In the genomic region with DNA sequence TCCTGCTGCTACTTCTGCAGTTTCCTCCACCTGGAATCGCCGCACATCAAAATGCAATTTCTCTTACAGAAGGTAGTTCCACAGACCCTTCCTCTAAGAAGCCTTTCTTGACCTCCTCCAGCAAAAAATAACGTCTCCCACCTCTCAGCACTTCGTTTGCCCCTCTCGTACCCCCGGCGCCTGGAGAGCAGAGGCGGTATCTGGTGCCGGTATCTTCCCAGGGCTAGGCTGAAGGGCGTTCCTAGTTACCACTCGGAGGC, we compare ENCODE assay signal across 9 cellular contexts. TPM values are rescaled to one million over a fixed set of nuclear protein-coding genes. Genes with fewer than 3 reads are reported as not detected.
DNase-seq lines count a peak whose midpoint lies in the region; ATAC-seq and TF ChIP-seq lines count a peak whose summit lies in the region.
"Had no signal": no experiment of that assay in that cellular context is flagged by ENCODE, and none has a peak within 500 bp of the region (broad histone marks: within the 10 kb centered on the region; RNA-seq: fewer than 3 reads in every experiment).

No MANE protein-coding gene starts in this region.

- H3K27ac Mint-ChIP-seq in Caco-2 (ENCODE audit: unreplicated experiment) (no peak overlapping the region), CD14-positive monocyte (peak overlapping the region in 2 of 7 donors; percentile 60 to 61)
- H3K27ac Mint-ChIP-seq: T-helper 17 cell had no signal

- TF ChIP-seq CTCF in Caco-2 (IDR thresholded peaks at IDR 0.05; ENCODE audit: insufficient read depth in 1 of 2, low read depth in 1 of 2, low read length in 1 of 2, severe bottlenecking in 1 of 2, unreplicated experiment in 1 of 2) (no peak), omental fat pad (IDR thresholded peaks at IDR 0.05) (no peak), CD14-positive monocyte (IDR thresholded peaks at IDR 0.05) (no peak)

- H3K27ac ChIP-seq in HUES48 (ENCODE audit: low read depth, low read length) = peak overlapping the region; percentile 16

- POLR2A ChIA-PET in Caco-2 (lab: Charles Lee) = interaction anchor here (0.6 to 1.5 kb wide), 17 partner anchors 11 to 340 kb away, joined by 3 to 27 read pairs (median 5); a partner anchor contains a TSS

- BruUV-seq in Caco-2 (replicated peaks; lab: Mats Ljungman, UMichigan) = TSS peak; percentile 62

- DNase-seq in Caco-2 (no peak), omental fat pad (ENCODE audit: low spot score) (no peak), CD14-positive monocyte (ENCODE audit: low spot score) (no peak), NK-92 (lab: John Stamatoyannopoulos, UW; ENCODE audit: unreplicated experiment) (no peak)

- H3K27me3 ChIP-seq in Caco-2 (replicated peaks; ENCODE audit: control insufficient read depth, insufficient read depth, low read length) (no peaks in the 10 kb centered on the region), HUES48 (ENCODE audit: control insufficient read depth, insufficient read depth, low read length) (no peaks in the 10 kb centered on the region), endocrine pancreas (ENCODE audit: control insufficient read depth, insufficient read depth, low read length) (no peaks in the 10 kb centered on the region)

- H3K27me3 Mint-ChIP-seq in Caco-2 (ENCODE audit: insufficient read depth, unreplicated experiment) = no peaks in the 10 kb centered on the region
- H3K27me3 Mint-ChIP-seq in CD14-positive monocyte (ENCODE audit: low read depth in 3 of 3) = peaks cover 0 to 2% (median 0%) of the 10 kb centered on the region in 3 donors
- H3K27me3 Mint-ChIP-seq: T-helper 17 cell had no signal

- intact Hi-C loops in Caco-2 (cut with micrococcal nuclease; ENCODE audit: unreplicated experiment) = no loop called here
- intact Hi-C loops in CD14-positive monocyte (cut with micrococcal nuclease) = no loop called here

- H3K9ac ChIP-seq in HUES48 (ENCODE audit: low read depth, low read length) (peak overlapping the region; percentile 39), endocrine pancreas (ENCODE audit: control insufficient read depth, insufficient read depth, low read length) (peak overlapping the region; percentile 79)

- no peaks in the 10 kb centered on the region for H3K9me3 ChIP-seq in Caco-2
- no peaks in the 10 kb centered on the region for H3K9me3 ChIP-seq in HUES48 (ENCODE audit: control insufficient read depth, insufficient read depth, low read length)
- no peaks in the 10 kb centered on the region for H3K9me3 ChIP-seq in endocrine pancreas (ENCODE audit: control insufficient read depth, low read length)

- H3K4me1 Mint-ChIP-seq in Caco-2 (ENCODE audit: low read depth, unreplicated experiment) (no peaks in the 10 kb centered on the region), CD14-positive monocyte (peaks cover 5% of the 10 kb centered on the region)

- ATAC-seq in omental fat pad (ENCODE audit: low FRiP score) = peak; percentile 12
- ATAC-seq in HG03565 (IDR thresholded peaks at IDR 0.05; ENCODE audit: unreplicated experiment) = no peak
- ATAC-seq in GM18519 (IDR thresholded peaks at IDR 0.05; ENCODE audit: low FRiP score, unreplicated experiment) = no peak

- H3K4me3 ChIP-seq in Caco-2 (ENCODE audit: low read depth, low read length) = peak overlapping the region; percentile 67
- H3K4me3 ChIP-seq in HUES48 (ENCODE audit: low read depth, low read length) = peak overlapping the region; percentile 77
- H3K4me3 ChIP-seq in endocrine pancreas (ENCODE audit: control insufficient read depth, insufficient read depth, low read length) = no peak overlapping the region

- H3K4me1 ChIP-seq in Caco-2 (peaks cover 16% of the 10 kb centered on the region), HUES48 (ENCODE audit: control insufficient read depth, insufficient read depth, low read length) (peaks cover 5% of the 10 kb centered on the region; the same call in 1 of the 2 replicates), endocrine pancreas (ENCODE audit: control insufficient read depth, insufficient read depth, low read length) (no peaks in the 10 kb centered on the region)

- CTCF ChIA-PET in Caco-2 (lab: Charles Lee) = interaction anchor here (0.6 to 2.0 kb wide), 44 partner anchors 9 to 338 kb away, joined by 3 to 49 read pairs (median 5); a partner anchor contains a TSS

- H3K9me3 Mint-ChIP-seq in Caco-2 (ENCODE audit: unreplicated experiment) (no peaks in the 10 kb centered on the region), CD14-positive monocyte (peaks cover 0 to 2% (median 0%) of the 10 kb centered on the region in 7 donors)

- H3K36me3 ChIP-seq in Caco-2 (ENCODE audit: control insufficient read depth, insufficient read depth, low read length) (no peaks in the 10 kb centered on the region; the same call in 1 of the 2 replicates), HUES48 (ENCODE audit: control insufficient read depth, insufficient read depth, low read length) (peaks cover 23% of the 10 kb centered on the region), endocrine pancreas (ENCODE audit: control insufficient read depth, insufficient read depth, low read length) (no peaks in the 10 kb centered on the region)

- no peak overlapping the region for H3K4me3 Mint-ChIP-seq in Caco-2 (ENCODE audit: unreplicated experiment)
- H3K4me3 Mint-ChIP-seq in CD14-positive monocyte = no peak overlapping the region
- H3K4me3 Mint-ChIP-seq: T-helper 17 cell had no signal

- peaks cover 31% of the 10 kb centered on the region for H3K36me3 Mint-ChIP-seq in Caco-2 (ENCODE audit: insufficient read depth, unreplicated experiment)
- H3K36me3 Mint-ChIP-seq in CD14-positive monocyte = peaks cover 16 to 25% of the 10 kb centered on the region in 2 donors

RNA-seq across cellular contexts. Expression of a gene that starts 0.5 kb away (rescaled TPM):
- total RNA-seq in Caco-2 (2022) = 51.1 and 53.2 TPM in 2 replicates
- 10 to 100 TPM in 3 of 4 donors, 1 to 10 TPM in 1; 9.8 to 24.0 (median 14.8) TPM for total RNA-seq in omental fat pad
- 10 to 100 TPM; 32.2 to 45.5 TPM for polyA plus RNA-seq in CD14-positive monocyte

RNA-seq across cellular contexts. Expression of a gene that starts 16.3 kb away (rescaled TPM):
- 80.2 and 91.6 TPM in 2 replicates for total RNA-seq in Caco-2 (2022)
- total RNA-seq in omental fat pad = 10 to 100 TPM; 22.8 to 42.9 (median 32.1) TPM
- polyA plus RNA-seq in CD14-positive monocyte = 10 to 100 TPM; 54.2 to 56.4 TPM

RNA-seq across cellular contexts. Expression of a gene that starts 21.9 kb away (rescaled TPM):
- total RNA-seq in Caco-2 (2022) = 4.7 and 5.8 TPM in 2 replicates
- total RNA-seq in omental fat pad = 10 to 100 TPM in 2 of 4 donors, 1 to 10 TPM in 2; 8.3 to 13.6 (median 9.9) TPM
- polyA plus RNA-seq in CD14-positive monocyte = under 1 TPM; 0.51 to 0.68 TPM

RNA-seq across cellular contexts. Expression of a gene that starts 34.1 kb away (rescaled TPM):
- total RNA-seq in Caco-2 (2022) (12.8 and 13.4 TPM in 2 replicates), omental fat pad (1 to 10 TPM; 3.4 to 5.4 (median 4.9) TPM)
- 1 to 10 TPM in 1 of 2 donors, under 1 TPM in 1; 0.67 to 1.4 TPM for polyA plus RNA-seq in CD14-positive monocyte

RNA-seq across cellular contexts. Expression of a gene that starts 43.2 kb away (rescaled TPM):
- 0.57 TPM in 1 of 2 replicates, not detected in the other for total RNA-seq in Caco-2 (2022)
- 10 to 100 TPM in 1 of 4 donors, 1 to 10 TPM in 3; 1.5 to 20.2 (median 6.3) TPM for total RNA-seq in omental fat pad
- 100 to 1,000 TPM in 1 of 2 donors, 10 to 100 TPM in 1; 56.8 to 109 TPM for polyA plus RNA-seq in CD14-positive monocyte
